ENCODE assay signal across 2 cellular contexts in the genomic region with DNA sequence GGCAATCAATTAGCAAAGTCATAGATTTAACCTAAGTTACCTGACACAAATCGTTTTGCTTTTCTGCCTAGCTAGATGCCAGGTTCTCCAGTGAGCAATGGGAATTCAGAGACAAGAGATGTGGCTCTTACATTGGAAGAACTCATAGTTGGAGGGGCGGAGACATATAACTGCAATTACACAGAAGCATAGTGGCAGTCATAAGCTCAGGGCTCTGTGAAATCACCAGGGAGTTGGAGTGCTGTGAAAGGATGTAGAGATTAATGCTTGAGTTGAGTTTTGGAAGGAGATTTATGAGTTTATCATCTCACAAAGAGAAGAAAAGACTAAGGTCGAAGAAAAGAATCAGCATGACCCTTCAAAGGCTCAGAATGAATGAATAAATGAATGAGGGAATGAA.
TF ChIP-seq lines count a peak whose summit lies in the region.

No MANE protein-coding gene starts in this region.

TF ChIP-seq in H1, 55 proteins besides CTCF, POLR2A, EP300 and RAD21:
- TF ChIP-seq EZH2 (IDR thresholded peaks at IDR 0.05; ENCODE audit: low read depth, low read length, severe bottlenecking) (no peak), TBP (IDR thresholded peaks at IDR 0.05; ENCODE audit: low read depth, low read length) (no peak), SRF (IDR thresholded peaks at IDR 0.05; ENCODE audit: low read depth, low read length) (no peak), SP1 (IDR thresholded peaks at IDR 0.05; ENCODE audit: low read depth, low read length) (no peak), GTF2F1 (IDR thresholded peaks at IDR 0.05; ENCODE audit: borderline replicate concordance, low read depth, low read length) (no peak), TEAD4 (IDR thresholded peaks at IDR 0.05; ENCODE audit: low read depth, low read length) (no peak), KDM5A (IDR thresholded peaks at IDR 0.05; ENCODE audit: low read length) (no peak), RNF2 (IDR thresholded peaks at IDR 0.05; ENCODE audit: borderline replicate concordance, low read depth, low read length, missing control alignments, poor library complexity, severe bottlenecking) (no peak), TCF12 (IDR thresholded peaks at IDR 0.05; ENCODE audit: low read depth, low read length) (no peak), CTBP2 (IDR thresholded peaks at IDR 0.05; ENCODE audit: borderline replicate concordance, insufficient read depth, insufficient read length, low read length) (no peak), BRCA1 (IDR thresholded peaks at IDR 0.05; ENCODE audit: low read depth, low read length) (no peak), YY1 (IDR thresholded peaks at IDR 0.05; ENCODE audit: low read depth, low read length) (no peak), JUN (IDR thresholded peaks at IDR 0.05; ENCODE audit: low read depth, low read length) (no peak), MAFK (IDR thresholded peaks at IDR 0.05; ENCODE audit: low read depth, low read length) (no peak), EGR1 (IDR thresholded peaks at IDR 0.05; ENCODE audit: borderline replicate concordance, low read depth, low read length) (no peak), KDM4A (IDR thresholded peaks at IDR 0.05; ENCODE audit: low read depth, low read length, severe bottlenecking) (no peak)
- TF ChIP-seq, protein P1, sequence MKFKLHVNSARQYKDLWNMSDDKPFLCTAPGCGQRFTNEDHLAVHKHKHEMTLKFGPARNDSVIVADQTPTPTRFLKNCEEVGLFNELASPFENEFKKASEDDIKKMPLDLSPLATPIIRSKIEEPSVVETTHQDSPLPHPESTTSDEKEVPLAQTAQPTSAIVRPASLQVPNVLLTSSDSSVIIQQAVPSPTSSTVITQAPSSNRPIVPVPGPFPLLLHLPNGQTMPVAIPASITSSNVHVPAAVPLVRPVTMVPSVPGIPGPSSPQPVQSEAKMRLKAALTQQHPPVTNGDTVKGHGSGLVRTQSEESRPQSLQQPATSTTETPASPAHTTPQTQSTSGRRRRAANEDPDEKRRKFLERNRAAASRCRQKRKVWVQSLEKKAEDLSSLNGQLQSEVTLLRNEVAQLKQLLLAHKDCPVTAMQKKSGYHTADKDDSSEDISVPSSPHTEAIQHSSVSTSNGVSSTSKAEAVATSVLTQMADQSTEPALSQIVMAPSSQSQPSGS (IDR thresholded peaks at IDR 0.05; ENCODE audit: low read length) = no peak

TF ChIP-seq in SK-N-SH, 30 proteins besides CTCF, POLR2A, EP300 and RAD21:
- TF ChIP-seq, protein P2, sequence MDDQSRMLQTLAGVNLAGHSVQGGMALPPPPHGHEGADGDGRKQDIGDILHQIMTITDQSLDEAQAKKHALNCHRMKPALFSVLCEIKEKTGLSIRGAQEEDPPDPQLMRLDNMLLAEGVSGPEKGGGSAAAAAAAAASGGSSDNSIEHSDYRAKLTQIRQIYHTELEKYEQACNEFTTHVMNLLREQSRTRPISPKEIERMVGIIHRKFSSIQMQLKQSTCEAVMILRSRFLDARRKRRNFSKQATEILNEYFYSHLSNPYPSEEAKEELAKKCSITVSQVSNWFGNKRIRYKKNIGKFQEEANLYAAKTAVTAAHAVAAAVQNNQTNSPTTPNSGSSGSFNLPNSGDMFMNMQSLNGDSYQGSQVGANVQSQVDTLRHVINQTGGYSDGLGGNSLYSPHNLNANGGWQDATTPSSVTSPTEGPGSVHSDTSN (IDR thresholded peaks at IDR 0.05) = no peak
- TF ChIP-seq NFIC (IDR thresholded peaks at IDR 0.05; ENCODE audit: borderline replicate concordance) (no peak), RXRA (IDR thresholded peaks at IDR 0.05; ENCODE audit: borderline replicate concordance, low read depth) (no peak), MXI1 (IDR thresholded peaks at IDR 0.05; ENCODE audit: low read depth, low read length) (no peak), TAF1 (IDR thresholded peaks at IDR 0.05; ENCODE audit: borderline replicate concordance, low read depth, low read length) (no peak), CHD2 (IDR thresholded peaks at IDR 0.05; ENCODE audit: low read length, partially characterized antibody) (no peak), RCOR1 (IDR thresholded peaks at IDR 0.05; ENCODE audit: low read length) (no peak), TCF12 (IDR thresholded peaks at IDR 0.05) (no peak), FOSL2 (IDR thresholded peaks at IDR 0.05; ENCODE audit: borderline replicate concordance, low read depth) (no peak), SMC3 (IDR thresholded peaks at IDR 0.05; ENCODE audit: low read depth, low read length) (no peak), POLR2AphosphoS5 (IDR thresholded peaks at IDR 0.05; ENCODE audit: low read depth, low read length) (no peak), FOXM1 (IDR thresholded peaks at IDR 0.05; ENCODE audit: low read depth) (no peak), GATA2 (CRISPR knock-in tag; IDR thresholded peaks at IDR 0.05) (no peak), MEF2A (IDR thresholded peaks at IDR 0.05; ENCODE audit: borderline replicate concordance, low read depth) (no peak)
- TF ChIP-seq, protein P3, sequence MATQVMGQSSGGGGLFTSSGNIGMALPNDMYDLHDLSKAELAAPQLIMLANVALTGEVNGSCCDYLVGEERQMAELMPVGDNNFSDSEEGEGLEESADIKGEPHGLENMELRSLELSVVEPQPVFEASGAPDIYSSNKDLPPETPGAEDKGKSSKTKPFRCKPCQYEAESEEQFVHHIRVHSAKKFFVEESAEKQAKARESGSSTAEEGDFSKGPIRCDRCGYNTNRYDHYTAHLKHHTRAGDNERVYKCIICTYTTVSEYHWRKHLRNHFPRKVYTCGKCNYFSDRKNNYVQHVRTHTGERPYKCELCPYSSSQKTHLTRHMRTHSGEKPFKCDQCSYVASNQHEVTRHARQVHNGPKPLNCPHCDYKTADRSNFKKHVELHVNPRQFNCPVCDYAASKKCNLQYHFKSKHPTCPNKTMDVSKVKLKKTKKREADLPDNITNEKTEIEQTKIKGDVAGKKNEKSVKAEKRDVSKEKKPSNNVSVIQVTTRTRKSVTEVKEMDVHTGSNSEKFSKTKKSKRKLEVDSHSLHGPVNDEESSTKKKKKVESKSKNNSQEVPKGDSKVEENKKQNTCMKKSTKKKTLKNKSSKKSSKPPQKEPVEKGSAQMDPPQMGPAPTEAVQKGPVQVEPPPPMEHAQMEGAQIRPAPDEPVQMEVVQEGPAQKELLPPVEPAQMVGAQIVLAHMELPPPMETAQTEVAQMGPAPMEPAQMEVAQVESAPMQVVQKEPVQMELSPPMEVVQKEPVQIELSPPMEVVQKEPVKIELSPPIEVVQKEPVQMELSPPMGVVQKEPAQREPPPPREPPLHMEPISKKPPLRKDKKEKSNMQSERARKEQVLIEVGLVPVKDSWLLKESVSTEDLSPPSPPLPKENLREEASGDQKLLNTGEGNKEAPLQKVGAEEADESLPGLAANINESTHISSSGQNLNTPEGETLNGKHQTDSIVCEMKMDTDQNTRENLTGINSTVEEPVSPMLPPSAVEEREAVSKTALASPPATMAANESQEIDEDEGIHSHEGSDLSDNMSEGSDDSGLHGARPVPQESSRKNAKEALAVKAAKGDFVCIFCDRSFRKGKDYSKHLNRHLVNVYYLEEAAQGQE (IDR thresholded peaks at IDR 0.05; ENCODE audit: low read depth, low read length) = no peak
- TF ChIP-seq, protein P4, sequence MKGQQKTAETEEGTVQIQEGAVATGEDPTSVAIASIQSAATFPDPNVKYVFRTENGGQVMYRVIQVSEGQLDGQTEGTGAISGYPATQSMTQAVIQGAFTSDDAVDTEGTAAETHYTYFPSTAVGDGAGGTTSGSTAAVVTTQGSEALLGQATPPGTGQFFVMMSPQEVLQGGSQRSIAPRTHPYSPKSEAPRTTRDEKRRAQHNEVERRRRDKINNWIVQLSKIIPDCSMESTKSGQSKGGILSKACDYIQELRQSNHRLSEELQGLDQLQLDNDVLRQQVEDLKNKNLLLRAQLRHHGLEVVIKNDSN (IDR thresholded peaks at IDR 0.05; ENCODE audit: borderline replicate concordance, low read depth) = no peak
- TF ChIP-seq, protein P5, sequence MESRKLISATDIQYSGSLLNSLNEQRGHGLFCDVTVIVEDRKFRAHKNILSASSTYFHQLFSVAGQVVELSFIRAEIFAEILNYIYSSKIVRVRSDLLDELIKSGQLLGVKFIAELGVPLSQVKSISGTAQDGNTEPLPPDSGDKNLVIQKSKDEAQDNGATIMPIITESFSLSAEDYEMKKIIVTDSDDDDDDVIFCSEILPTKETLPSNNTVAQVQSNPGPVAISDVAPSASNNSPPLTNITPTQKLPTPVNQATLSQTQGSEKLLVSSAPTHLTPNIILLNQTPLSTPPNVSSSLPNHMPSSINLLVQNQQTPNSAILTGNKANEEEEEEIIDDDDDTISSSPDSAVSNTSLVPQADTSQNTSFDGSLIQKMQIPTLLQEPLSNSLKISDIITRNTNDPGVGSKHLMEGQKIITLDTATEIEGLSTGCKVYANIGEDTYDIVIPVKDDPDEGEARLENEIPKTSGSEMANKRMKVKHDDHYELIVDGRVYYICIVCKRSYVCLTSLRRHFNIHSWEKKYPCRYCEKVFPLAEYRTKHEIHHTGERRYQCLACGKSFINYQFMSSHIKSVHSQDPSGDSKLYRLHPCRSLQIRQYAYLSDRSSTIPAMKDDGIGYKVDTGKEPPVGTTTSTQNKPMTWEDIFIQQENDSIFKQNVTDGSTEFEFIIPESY (IDR thresholded peaks at IDR 0.05; ENCODE audit: borderline replicate concordance, low read depth) = no peak
